ENCODE assay signal across 11 cellular contexts in genomic region chr5:177131352-177131710, GRCh38. TPM values are rescaled to one million over a fixed set of nuclear protein-coding genes. Genes with fewer than 3 reads are reported as not detected.
DNase-seq lines count a peak whose midpoint lies in the region; ATAC-seq, FAIRE-seq and TF ChIP-seq lines count a peak whose summit lies in the region.
"Had no signal": no experiment of that assay in that cellular context is flagged by ENCODE, and none has a peak within 500 bp of the region (broad histone marks: within the 10 kb centered on the region; RNA-seq: fewer than 3 reads in every experiment).

No MANE protein-coding gene starts in this region.

- H3K36me3 Mint-ChIP-seq in activated T-cell treated with anti-CD3 and anti-CD28 coated beads, Interleukin-2, amount 50 U/mL, for 4 hours (ENCODE audit: insufficient read depth), result peaks cover 6% of the 10 kb centered on the region
- peaks cover 11% of the 10 kb centered on the region for H3K36me3 Mint-ChIP-seq in activated T-helper 1 cell treated with anti-CD3 and anti-CD28 coated beads, Interleukin-12 subunit alpha, Interleukin-12 subunit beta, Interleukin-2, Interleukin-4 antibody, amounts not matched to agents 30 ng/mL and 10 ng/mL and 1 ng/mL, durations not matched to agents 14 hours and 24 hours and 36 hours (ENCODE audit: low read depth)
- peaks cover 22% of the 10 kb centered on the region for H3K36me3 Mint-ChIP-seq in stimulated activated effector memory CD8-positive, alpha-beta T cell treated with anti-CD3 and anti-CD28 coated beads, Interleukin-12 subunit alpha, Interleukin-12 subunit beta, amount 100 ng/mL, for 72 hours

- WGBS in small intestine, 3 donors, result 73 to 88% (median 83%) methylated on average over 6 of the region's 6 CpGs
- 44 to 76% methylated on average over 3 to 6 of the region's 6 CpGs for WGBS in body of pancreas, 2 donors

- H3K4me3 ChIP-seq in iPS-18c (ENCODE audit: insufficient read depth, low read depth, low read length) (peak overlapping the region; percentile 87; the same call in 1 of the 2 replicates), small intestine (ENCODE audit: low read depth in 1 of 2, low read length in 2 of 2) (no peak overlapping the region), body of pancreas (no peak overlapping the region)

- H3K4me1 ChIP-seq in small intestine (ENCODE audit: control insufficient read depth in 2 of 2, insufficient read depth in 1 of 2, low read depth in 1 of 2, low read length in 1 of 2), result peaks cover 5 to 13% of the 10 kb centered on the region in 2 donors
- peaks cover 26% of the 10 kb centered on the region for H3K4me1 ChIP-seq in body of pancreas

- intact Hi-C loops in activated T-helper 1 cell treated with anti-CD3 and anti-CD28 coated beads, Interleukin-12 subunit alpha, Interleukin-12 subunit beta, Interleukin-2, Interleukin-4 antibody, amounts not matched to agents 30 ng/mL and 10 ng/mL and 1 ng/mL, durations not matched to agents 14 hours and 24 hours and 36 hours (cut with micrococcal nuclease), result loop anchor here (5.0 kb wide), 5 partner anchors 109 to 461 kb away; partner anchors contain the start of genes PDLIM7, RGS14, TMED9 and ZNF346
- intact Hi-C loops in body of pancreas (cut with DNase I), result no loop called here

- DNase-seq in activated T-cell treated with anti-CD3 and anti-CD28 coated beads, Interleukin-2, amount 50 U/mL, for 4 hours, result no peak
- DNase-seq in activated T-cell treated with anti-CD3 and anti-CD28 coated beads, Interleukin-2, amount 50 U/mL, for 1 hour, result no peak
- DNase-seq in activated T-helper 1 cell treated with anti-CD3 and anti-CD28 coated beads, Interleukin-12 subunit alpha, Interleukin-12 subunit beta, Interleukin-2, Interleukin-4 antibody, amounts not matched to agents 30 ng/mL and 10 ng/mL and 1 ng/mL, durations not matched to agents 14 hours and 24 hours and 36 hours (ENCODE audit: low spot score), result no peak
- no peak for DNase-seq in stimulated activated effector memory CD8-positive, alpha-beta T cell treated with anti-CD3 and anti-CD28 coated beads, Interleukin-12 subunit alpha, Interleukin-12 subunit beta, amount 100 ng/mL, for 72 hours (ENCODE audit: low spot score in 2 of 2)
- DNase-seq in small intestine (no peak), body of pancreas (no peak)
- DNase-seq: Kasumi-1, NCI-H2171 had no signal

- H3K27me3 ChIP-seq in small intestine (ENCODE audit: control insufficient read depth in 2 of 2, insufficient read depth in 2 of 2, low read length in 2 of 2), result no peaks in the 10 kb centered on the region
- no peaks in the 10 kb centered on the region for H3K27me3 ChIP-seq in body of pancreas

- H3K4me1 Mint-ChIP-seq in activated T-cell treated with anti-CD3 and anti-CD28 coated beads, Interleukin-2, amount 50 U/mL, for 4 hours (ENCODE audit: low read depth), result peaks cover 44% of the 10 kb centered on the region
- H3K4me1 Mint-ChIP-seq in activated T-helper 1 cell treated with anti-CD3 and anti-CD28 coated beads, Interleukin-12 subunit alpha, Interleukin-12 subunit beta, Interleukin-2, Interleukin-4 antibody, amounts not matched to agents 30 ng/mL and 10 ng/mL and 1 ng/mL, durations not matched to agents 14 hours and 24 hours and 36 hours (ENCODE audit: low read depth), result peaks cover 41% of the 10 kb centered on the region
- peaks cover 38% of the 10 kb centered on the region for H3K4me1 Mint-ChIP-seq in stimulated activated effector memory CD8-positive, alpha-beta T cell treated with anti-CD3 and anti-CD28 coated beads, Interleukin-12 subunit alpha, Interleukin-12 subunit beta, amount 100 ng/mL, for 72 hours

- H3K9me3 Mint-ChIP-seq in activated T-cell treated with anti-CD3 and anti-CD28 coated beads, Interleukin-2, amount 50 U/mL, for 4 hours, result no peaks in the 10 kb centered on the region
- H3K9me3 Mint-ChIP-seq in activated T-helper 1 cell treated with anti-CD3 and anti-CD28 coated beads, Interleukin-12 subunit alpha, Interleukin-12 subunit beta, Interleukin-2, Interleukin-4 antibody, amounts not matched to agents 30 ng/mL and 10 ng/mL and 1 ng/mL, durations not matched to agents 14 hours and 24 hours and 36 hours, result no peaks in the 10 kb centered on the region
- H3K9me3 Mint-ChIP-seq in stimulated activated effector memory CD8-positive, alpha-beta T cell treated with anti-CD3 and anti-CD28 coated beads, Interleukin-12 subunit alpha, Interleukin-12 subunit beta, amount 100 ng/mL, for 72 hours, result no peaks in the 10 kb centered on the region

- H3K9me3 ChIP-seq in iPS-18c (ENCODE audit: control insufficient read depth, insufficient read depth, low read length) (no peaks in the 10 kb centered on the region), small intestine (ENCODE audit: control insufficient read depth, low read depth) (no peaks in the 10 kb centered on the region), body of pancreas (no peaks in the 10 kb centered on the region)

- no peaks in the 10 kb centered on the region for H3K27me3 Mint-ChIP-seq in activated T-cell treated with anti-CD3 and anti-CD28 coated beads, Interleukin-2, amount 50 U/mL, for 4 hours (ENCODE audit: low read depth)
- no peaks in the 10 kb centered on the region for H3K27me3 Mint-ChIP-seq in activated T-helper 1 cell treated with anti-CD3 and anti-CD28 coated beads, Interleukin-12 subunit alpha, Interleukin-12 subunit beta, Interleukin-2, Interleukin-4 antibody, amounts not matched to agents 30 ng/mL and 10 ng/mL and 1 ng/mL, durations not matched to agents 14 hours and 24 hours and 36 hours (ENCODE audit: insufficient read depth)

- ATAC-seq in activated T-cell treated with anti-CD3 and anti-CD28 coated beads, Interleukin-2, amount 50 U/mL, for 4 hours, result no peak
- ATAC-seq in stimulated activated effector memory CD8-positive, alpha-beta T cell treated with anti-CD3 and anti-CD28 coated beads, Interleukin-12 subunit alpha, Interleukin-12 subunit beta, amount 100 ng/mL, for 72 hours, result no peak
- ATAC-seq in HG03442 (IDR thresholded peaks at IDR 0.05; ENCODE audit: unreplicated experiment) (no peak), body of pancreas (no peak)

- H3K27ac ChIP-seq in small intestine (ENCODE audit: low read depth in 1 of 2, low read length in 1 of 2) (no peak overlapping the region), body of pancreas (peak overlapping the region in 1 of 4 donors; percentile 15)

- H3K4me3 Mint-ChIP-seq in activated T-cell treated with anti-CD3 and anti-CD28 coated beads, Interleukin-2, amount 50 U/mL, for 4 hours, result peak overlapping the region; percentile 67
- H3K4me3 Mint-ChIP-seq in activated T-helper 1 cell treated with anti-CD3 and anti-CD28 coated beads, Interleukin-12 subunit alpha, Interleukin-12 subunit beta, Interleukin-2, Interleukin-4 antibody, amounts not matched to agents 30 ng/mL and 10 ng/mL and 1 ng/mL, durations not matched to agents 14 hours and 24 hours and 36 hours, result peak overlapping the region; percentile 47
- peak overlapping the region; percentile 51 for H3K4me3 Mint-ChIP-seq in stimulated activated effector memory CD8-positive, alpha-beta T cell treated with anti-CD3 and anti-CD28 coated beads, Interleukin-12 subunit alpha, Interleukin-12 subunit beta, amount 100 ng/mL, for 72 hours

- peak overlapping the region; percentile 53 for H3K27ac Mint-ChIP-seq in activated T-helper 1 cell treated with anti-CD3 and anti-CD28 coated beads, Interleukin-12 subunit alpha, Interleukin-12 subunit beta, Interleukin-2, Interleukin-4 antibody, amounts not matched to agents 30 ng/mL and 10 ng/mL and 1 ng/mL, durations not matched to agents 14 hours and 24 hours and 36 hours
- H3K27ac Mint-ChIP-seq in stimulated activated effector memory CD8-positive, alpha-beta T cell treated with anti-CD3 and anti-CD28 coated beads, Interleukin-12 subunit alpha, Interleukin-12 subunit beta, amount 100 ng/mL, for 72 hours, result peak overlapping the region; percentile 80

- TF ChIP-seq POLR2A in body of pancreas (IDR thresholded peaks at IDR 0.05), result no peak

- FAIRE-seq in small intestine (lab: Jason Lieb, UNC), result no peak
- FAIRE-seq: GM12892 had no signal

- H3K36me3 ChIP-seq in small intestine (ENCODE audit: control insufficient read depth in 2 of 2, insufficient read depth in 2 of 2, low read length in 2 of 2) (peaks cover 0 to 2% of the 10 kb centered on the region in 2 donors), body of pancreas (replicated peaks in 1 of 2; ENCODE audit: insufficient read depth in 1 of 2, low read depth in 2 of 2) (no peaks in the 10 kb centered on the region)

- no peak for TF ChIP-seq CTCF in body of pancreas (IDR thresholded peaks at IDR 0.05)

RNA-seq across cellular contexts. Expression of gene NSD1, which starts 2.2 kb away (rescaled TPM):
- total RNA-seq in activated T-cell treated with anti-CD3 and anti-CD28 coated beads, Interleukin-2, amount 50 U/mL, for 4 hours, result 10 to 100 TPM; 59.3 to 71.6 (median 67.6) TPM
- total RNA-seq in activated T-helper 1 cell treated with anti-CD3 and anti-CD28 coated beads, Interleukin-12 subunit alpha, Interleukin-12 subunit beta, Interleukin-2, Interleukin-4 antibody, amounts not matched to agents 30 ng/mL and 10 ng/mL and 1 ng/mL, durations not matched to agents 14 hours and 24 hours and 36 hours, result 108 and 112 TPM in 2 replicates
- 10 to 100 TPM in 1 of 3 donors, 1 to 10 TPM in 2; 4.3 to 17.7 (median 5.4) TPM for polyA plus RNA-seq in small intestine
- 10 to 100 TPM; 29.8 to 32.0 TPM for total RNA-seq in body of pancreas

RNA-seq across cellular contexts. Expression of gene FGFR4, which starts 44.6 kb away (rescaled TPM):
- 1 to 10 TPM in 2 of 3 donors, under 1 TPM in 1; 0.98 to 3.5 (median 2.7) TPM for total RNA-seq in activated T-cell treated with anti-CD3 and anti-CD28 coated beads, Interleukin-2, amount 50 U/mL, for 4 hours
- total RNA-seq in activated T-helper 1 cell treated with anti-CD3 and anti-CD28 coated beads, Interleukin-12 subunit alpha, Interleukin-12 subunit beta, Interleukin-2, Interleukin-4 antibody, amounts not matched to agents 30 ng/mL and 10 ng/mL and 1 ng/mL, durations not matched to agents 14 hours and 24 hours and 36 hours, result 1.2 and 1.4 TPM in 2 replicates
- 10 to 100 TPM in 1 of 3 donors, 1 to 10 TPM in 2; 7.6 to 69.6 (median 9.7) TPM for polyA plus RNA-seq in small intestine
- 10 to 100 TPM; 33.7 to 63.9 TPM for total RNA-seq in body of pancreas

Comparison
In these comparisons a context has a peak if more than half of its experiments do, and no peak if none do; other contexts are left out.
1. RNA of gene FGFR4, which starts 44.6 kb away (total RNA-seq): 33.7 to 63.9 TPM in body of pancreas; 0.98 to 3.5 TPM in activated T-cell treated with anti-CD3 and anti-CD28 coated beads, Interleukin-2, amount 50 U/mL, for 4 hours and 1.2 to 1.4 TPM in activated T-helper 1 cell treated with anti-CD3 and anti-CD28 coated beads, Interleukin-12 subunit alpha, Interleukin-12 subunit beta, Interleukin-2, Interleukin-4 antibody, amounts not matched to agents 30 ng/mL and 10 ng/mL and 1 ng/mL, durations not matched to agents 14 hours and 24 hours and 36 hours; every median in the first group is over 4 times any median in the second.
2. Peak in every context shown above with its lines, with median percentiles within 50 percentile points of each other: H3K4me3 Mint-ChIP-seq.